Comparison of ENCODE assay signal across 17 cellular contexts in genomic region chr6:160010067-160010466, GRCh38. TPM values are rescaled to one million over a fixed set of nuclear protein-coding genes. Genes with fewer than 3 reads are reported as not detected.
DNase-seq lines count a peak whose midpoint lies in the region; ATAC-seq and TF ChIP-seq lines count a peak whose summit lies in the region.
"Had no signal": no experiment of that assay in that cellular context is flagged by ENCODE, and none has a peak within 500 bp of the region (broad histone marks: within the 10 kb centered on the region; RNA-seq: fewer than 3 reads in every experiment).

No MANE protein-coding gene starts in this region.

- no peaks in the 10 kb centered on the region for H3K27me3 ChIP-seq in tibial nerve
- H3K27me3 ChIP-seq: colonic mucosa had no signal

- peak overlapping the region; percentile 8 to 37 for H3K27ac ChIP-seq in coronary artery
- H3K27ac ChIP-seq in tibial nerve = no peak overlapping the region
- H3K27ac ChIP-seq: colonic mucosa had no signal

- no peaks in the 10 kb centered on the region for H3K9me3 ChIP-seq in tibial nerve
- H3K9me3 ChIP-seq: colonic mucosa, HAP-1 had no signal

- TF ChIP-seq CTCF in coronary artery (IDR thresholded peaks at IDR 0.05) = no peak
- no peak for TF ChIP-seq CTCF in tibial nerve (IDR thresholded peaks at IDR 0.05)

- 43 to 59% methylated on average over 8 of the region's 8 CpGs for WGBS in tibial nerve, 2 donors

- H3K4me3 ChIP-seq in coronary artery (no peak overlapping the region), tibial nerve (no peak overlapping the region)
- H3K4me3 ChIP-seq: colonic mucosa, HAP-1 had no signal

- peaks cover 0 to 36% (median 0%) of the 10 kb centered on the region in 3 donors for H3K36me3 ChIP-seq in tibial nerve
- H3K36me3 ChIP-seq: colonic mucosa had no signal

- TF ChIP-seq EP300 in tibial nerve (IDR thresholded peaks at IDR 0.05) = peak in 1 of 2 donors; percentile 61

- TF ChIP-seq POLR2A in tibial nerve (IDR thresholded peaks at IDR 0.05) = no peak

- DNase-seq in HCEC 1CT (peak; percentile 16), coronary artery (ENCODE audit: low spot score) (no peak), iris pigment epithelial cell (ENCODE audit: low read depth) (peak; percentile 54), tibial nerve (ENCODE audit: low spot score in 2 of 2) (peak; percentile 44 to 57), DMS 273 (lab: John Stamatoyannopoulos, UW; ENCODE audit: unreplicated experiment) (no peak), SKM-1 treated with dmso at 0.1 percent for 144 hours (lab: John Stamatoyannopoulos, UW; ENCODE audit: unreplicated experiment) (no peak)
- DNase-seq: activated CD8-positive, alpha-beta memory T cell treated with anti-CD3 and anti-CD28 coated beads, Interleukin-2, amount 50 U/mL, for 4 hours; CD4-positive, alpha-beta memory T cell; colonic mucosa; erythroblast; GDM1; NCI-H526; stimulated activated CD4-positive, alpha-beta T cell treated with anti-CD3 and anti-CD28 coated beads, Interleukin-4, amount 100 ng/mL, for 4 hours had no signal

- ATAC-seq in esophagus mucosa (no peak), HG02970 (IDR thresholded peaks at IDR 0.05; ENCODE audit: low FRiP score, unreplicated experiment) (no peak)
- ATAC-seq: stimulated activated memory B cell treated with anti-CD40 and anti-IgM and Interleukin-4, amounts not matched to agents 10 μg/mL and 1 μg/mL and 100 μg/mL, for 72 hours had no signal

- peaks cover 0 to 66% (median 6%) of the 10 kb centered on the region in 4 donors for H3K4me1 ChIP-seq in tibial nerve

RNA-seq across cellular contexts. Expression of gene IGF2R, which starts 41.2 kb away (rescaled TPM):
- total RNA-seq in tibial nerve (10 to 100 TPM; 60.1 to 81.3 (median 68.5) TPM), esophagus mucosa (53.5 TPM)

Comparison
In these comparisons a context has a peak if more than half of its experiments do, and no peak if none do; other contexts are left out.
1. DNase-seq: peak in HCEC 1CT (single experiment), iris pigment epithelial cell (single experiment) and tibial nerve (2 of 2); none in coronary artery (single experiment), DMS 273 (single experiment) and SKM-1 treated with dmso at 0.1 percent for 144 hours (single experiment).
2. H3K27ac ChIP-seq: peak in coronary artery (2 of 2); none in tibial nerve (0 of 4).